In the genomic region with DNA sequence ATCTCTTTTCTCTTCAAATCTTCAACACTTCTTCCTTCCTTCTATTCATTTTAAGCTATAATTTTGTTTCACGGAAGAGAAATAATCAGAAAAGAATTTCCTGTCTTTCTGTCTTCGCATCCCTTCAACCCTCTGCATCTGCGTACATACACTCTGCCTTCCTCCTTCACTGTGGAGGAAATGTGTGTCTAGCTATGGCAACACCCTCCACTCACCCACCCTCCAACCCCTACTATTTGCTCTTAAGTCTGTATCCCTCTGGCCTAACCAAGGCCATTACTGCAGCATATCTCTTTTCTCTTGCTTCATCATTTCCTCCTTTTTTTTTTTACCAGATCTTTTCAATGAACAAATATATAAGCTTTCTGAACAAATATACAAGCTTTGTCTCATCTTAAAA, we compare ENCODE assay signal across 14 cellular contexts.
DNase-seq lines count a peak whose midpoint lies in the region; ATAC-seq and TF ChIP-seq lines count a peak whose summit lies in the region.
"Had no signal": no experiment of that assay in that cellular context is flagged by ENCODE, and none has a peak within 500 bp of the region (broad histone marks: within the 10 kb centered on the region; RNA-seq: fewer than 3 reads in every experiment).

No MANE protein-coding gene starts in this region.

- peaks cover 3% of the 10 kb centered on the region for H3K9me3 Mint-ChIP-seq in activated CD4-positive, alpha-beta T cell treated with anti-CD3 and anti-CD28 coated beads for 36 hours (ENCODE audit: low read depth)

- CTCF ChIA-PET in activated CD4-positive, alpha-beta T cell treated with anti-CD3 and anti-CD28 coated beads for 36 hours (lab: Charles Lee) = no interaction called here

- H3K36me3 Mint-ChIP-seq in activated CD4-positive, alpha-beta T cell treated with anti-CD3 and anti-CD28 coated beads for 36 hours (ENCODE audit: low read depth) = no peaks in the 10 kb centered on the region

- H3K27me3 Mint-ChIP-seq in activated CD4-positive, alpha-beta T cell treated with anti-CD3 and anti-CD28 coated beads for 36 hours = peaks cover 2% of the 10 kb centered on the region
- H3K27me3 Mint-ChIP-seq: B cell; CD4-positive, alpha-beta T cell had no signal

- no peak overlapping the region for H3K4me3 Mint-ChIP-seq in activated CD4-positive, alpha-beta T cell treated with anti-CD3 and anti-CD28 coated beads for 36 hours
- H3K4me3 Mint-ChIP-seq: B cell; CD4-positive, alpha-beta T cell had no signal

- DNase-seq in NCI-H748 (lab: John Stamatoyannopoulos, UW; ENCODE audit: unreplicated experiment) = peak; percentile 61
- DNase-seq in NCI-H748 treated with DMSO at 0.1 percent for 48 hours (lab: John Stamatoyannopoulos, UW) = no peak
- peak; percentile 12 to 39 for DNase-seq in cardiac fibroblast (ENCODE audit: low read depth in 2 of 2)
- peak; percentile 66 for DNase-seq in fibroblast of pulmonary artery (ENCODE audit: low read depth)
- DNase-seq in pulmonary artery endothelial cell (ENCODE audit: low read depth, low spot score) = peak; percentile 73
- no peak for DNase-seq in activated CD4-positive, alpha-beta T cell treated with anti-CD3 and anti-CD28 coated beads for 36 hours
- DNase-seq in cortex of kidney (lab: John Stamatoyannopoulos, UW) = no peak
- DNase-seq: C1 segment of cervical spinal cord; CD4-positive, alpha-beta T cell; DMS153; GF-D8; GM23248; H7 had no signal

- ATAC-seq in activated CD4-positive, alpha-beta T cell treated with anti-CD3 and anti-CD28 coated beads for 36 hours = no peak

- POLR2A ChIA-PET in activated CD4-positive, alpha-beta T cell treated with anti-CD3 and anti-CD28 coated beads for 36 hours (lab: Charles Lee) = no interaction called here

- no peak overlapping the region for H3K27ac Mint-ChIP-seq in activated CD4-positive, alpha-beta T cell treated with anti-CD3 and anti-CD28 coated beads for 36 hours
- H3K27ac Mint-ChIP-seq: B cell; CD4-positive, alpha-beta T cell had no signal

- TF ChIP-seq CTCF in cardiac fibroblast (IDR thresholded peaks at IDR 0.05; ENCODE audit: low read depth, low read length) (no peak), fibroblast of pulmonary artery (IDR thresholded peaks at IDR 0.05; ENCODE audit: low read length, missing control alignments) (no peak)

- no peak overlapping the region for H3K4me3 ChIP-seq in cardiac fibroblast (replicated peaks in 1 of 2; ENCODE audit: low read depth in 2 of 2, low read length in 2 of 2)
- no peak overlapping the region for H3K4me3 ChIP-seq in fibroblast of pulmonary artery (replicated peaks; ENCODE audit: low read depth, low read length)
- H3K4me3 ChIP-seq: GM23248 had no signal

- intact Hi-C loops in activated CD4-positive, alpha-beta T cell treated with anti-CD3 and anti-CD28 coated beads for 36 hours (cut with DNase I, micrococcal nuclease) = no loop called here

- no peaks in the 10 kb centered on the region for H3K4me1 Mint-ChIP-seq in activated CD4-positive, alpha-beta T cell treated with anti-CD3 and anti-CD28 coated beads for 36 hours
- H3K4me1 Mint-ChIP-seq: B cell had no signal

Comparison
In these comparisons a context has a peak if more than half of its experiments do, and no peak if none do; other contexts are left out.
1. DNase-seq: peak in NCI-H748 (single experiment), cardiac fibroblast (2 of 2), fibroblast of pulmonary artery (single experiment) and pulmonary artery endothelial cell (single experiment); none in NCI-H748 treated with DMSO at 0.1 percent for 48 hours (single experiment), activated CD4-positive, alpha-beta T cell treated with anti-CD3 and anti-CD28 coated beads for 36 hours (single experiment) and cortex of kidney (single experiment).